Comparison of ENCODE assay signal across 8 cellular contexts in genomic region chr19:41127801-41128300, GRCh38. TPM values are rescaled to one million over a fixed set of nuclear protein-coding genes. Genes with fewer than 3 reads are reported as not detected.
DNase-seq lines count a peak whose midpoint lies in the region; TF ChIP-seq lines count a peak whose summit lies in the region.
"Not testable (repeated sequence)": the region's sequence is repeated elsewhere in the genome, so short reads cannot be mapped to it uniquely, and the experiment has no call there.

No MANE protein-coding gene starts in this region.

- H3K4me3 ChIP-seq in BLaER1 (peak overlapping the region; percentile 48; the same call in 1 of the 2 replicates), neural cell (ENCODE audit: low read length) (peak overlapping the region; percentile 28)
- not testable (repeated sequence) for H3K4me3 ChIP-seq in HFF-Myc (replicated peaks; ENCODE audit: low read depth, low read length); adrenal gland

- not testable (repeated sequence) for TF ChIP-seq RAD21 in neural cell (conservative IDR thresholded peaks at IDR 0.05)

- not testable (repeated sequence) for H3K36me3 ChIP-seq in BLaER1; adrenal gland (replicated peaks in 1 of 2); neural cell (ENCODE audit: insufficient read depth, low read length)

- DNase-seq in HFF-Myc (ENCODE audit: extremely low read depth, low read depth) = peak; percentile 26
- peak; percentile 13 for DNase-seq in NCI-H774 (lab: John Stamatoyannopoulos, UW)
- DNase-seq in activated CD4-positive, alpha-beta T cell treated with anti-CD3 and anti-CD28 coated beads for 1 hour = peak; percentile 57
- DNase-seq in adrenal gland = peak; percentile 85 to 93 (median 90)
- peak; percentile 12 to 83 (median 62) for DNase-seq in head of caudate nucleus
- DNase-seq in stimulated activated CD8-positive, alpha-beta memory T cell treated with anti-CD3 and anti-CD28 coated beads, Interleukin-12 subunit alpha, Interleukin-12 subunit beta, amount 100 ng/mL, for 24 hours (ENCODE audit: extremely low read depth) = peak; percentile 47

- not testable (repeated sequence) for H3K4me1 ChIP-seq in BLaER1; adrenal gland (replicated peaks in 1 of 2)

- H4K20me1 ChIP-seq in BLaER1; neural cell (ENCODE audit: insufficient read depth): not testable (repeated sequence)

- H3K27ac ChIP-seq in BLaER1; adrenal gland; neural cell (ENCODE audit: low read length): not testable (repeated sequence)

- peak overlapping the region; percentile 84 for H3K4me2 ChIP-seq in BLaER1
- not testable (repeated sequence) for H3K4me2 ChIP-seq in neural cell (ENCODE audit: low read length)

- H3F3A ChIP-seq in neural cell (ENCODE audit: insufficient read depth, low read length, poor library complexity, severe bottlenecking) = not testable (repeated sequence)

- not testable (repeated sequence) for H3K9ac ChIP-seq in BLaER1; neural cell (ENCODE audit: low read length)

- not testable (repeated sequence) for TF ChIP-seq POLR2A in adrenal gland (IDR thresholded peaks at IDR 0.05)

- TF ChIP-seq CTCF in HFF-Myc (IDR thresholded peaks at IDR 0.05; ENCODE audit: low read depth, low read length, missing control alignments) = peak; percentile 18
- TF ChIP-seq CTCF in adrenal gland (IDR thresholded peaks at IDR 0.05) = peak in 4 of 6 experiments; percentile 27 to 43 (median 31)
- TF ChIP-seq CTCF in neural cell (IDR thresholded peaks at IDR 0.05; ENCODE audit: poor library complexity, severe bottlenecking) = peak; percentile 62

- TF ChIP-seq EP300 in neural cell (conservative IDR thresholded peaks at IDR 0.05; ENCODE audit: poor library complexity, severe bottlenecking) = not testable (repeated sequence)

- not testable (repeated sequence) for H3K79me2 ChIP-seq in neural cell (replicated peaks; ENCODE audit: insufficient read depth, low read length)

- not testable (repeated sequence) for H3K9me2 ChIP-seq in neural cell (ENCODE audit: insufficient read depth, low read length)

- not testable (repeated sequence) for H2AFZ ChIP-seq in neural cell (ENCODE audit: low read depth, low read length)

- intact Hi-C loops in adrenal gland (cut with DNase I); head of caudate nucleus (cut with DNase I): not testable (repeated sequence)

- 0 to 30% (median 1%) methylated on average over 2 to 26 of the region's 29 CpGs for WGBS in adrenal gland, 4 donors

- H3K27me3 ChIP-seq in BLaER1; adrenal gland; neural cell (ENCODE audit: insufficient read depth, low read depth, low read length): not testable (repeated sequence)

- not testable (repeated sequence) for H3K9me3 ChIP-seq in BLaER1; adrenal gland (replicated peaks in 1 of 3); neural cell (ENCODE audit: low read length)

RNA-seq across cellular contexts. Expression of gene CYP2F1, which starts 13.6 kb away (rescaled TPM):
- total RNA-seq in adrenal gland = not detected
- polyA plus RNA-seq in adrenal gland (not detected), neural cell (not detected in 2 replicates)
- not detected in 2 replicates for polyA minus RNA-seq in neural cell

RNA-seq across cellular contexts. Expression of gene CYP2A13, which starts 39.6 kb away (rescaled TPM):
- total RNA-seq in adrenal gland = not detected
- polyA plus RNA-seq in adrenal gland (not detected), neural cell (not detected in 2 replicates)
- not detected in 2 replicates for polyA minus RNA-seq in neural cell

Comparison
In these comparisons a context has a peak if more than half of its experiments do, and no peak if none do; other contexts are left out.
1. DNase-seq: peak in every context shown above with its lines; median percentile 90 in adrenal gland; 62 in head of caudate nucleus; 57 in activated CD4-positive, alpha-beta T cell treated with anti-CD3 and anti-CD28 coated beads for 1 hour; 47 in stimulated activated CD8-positive, alpha-beta memory T cell treated with anti-CD3 and anti-CD28 coated beads, Interleukin-12 subunit alpha, Interleukin-12 subunit beta, amount 100 ng/mL, for 24 hours; 26 in HFF-Myc; 13 in NCI-H774.